In the genomic region with DNA sequence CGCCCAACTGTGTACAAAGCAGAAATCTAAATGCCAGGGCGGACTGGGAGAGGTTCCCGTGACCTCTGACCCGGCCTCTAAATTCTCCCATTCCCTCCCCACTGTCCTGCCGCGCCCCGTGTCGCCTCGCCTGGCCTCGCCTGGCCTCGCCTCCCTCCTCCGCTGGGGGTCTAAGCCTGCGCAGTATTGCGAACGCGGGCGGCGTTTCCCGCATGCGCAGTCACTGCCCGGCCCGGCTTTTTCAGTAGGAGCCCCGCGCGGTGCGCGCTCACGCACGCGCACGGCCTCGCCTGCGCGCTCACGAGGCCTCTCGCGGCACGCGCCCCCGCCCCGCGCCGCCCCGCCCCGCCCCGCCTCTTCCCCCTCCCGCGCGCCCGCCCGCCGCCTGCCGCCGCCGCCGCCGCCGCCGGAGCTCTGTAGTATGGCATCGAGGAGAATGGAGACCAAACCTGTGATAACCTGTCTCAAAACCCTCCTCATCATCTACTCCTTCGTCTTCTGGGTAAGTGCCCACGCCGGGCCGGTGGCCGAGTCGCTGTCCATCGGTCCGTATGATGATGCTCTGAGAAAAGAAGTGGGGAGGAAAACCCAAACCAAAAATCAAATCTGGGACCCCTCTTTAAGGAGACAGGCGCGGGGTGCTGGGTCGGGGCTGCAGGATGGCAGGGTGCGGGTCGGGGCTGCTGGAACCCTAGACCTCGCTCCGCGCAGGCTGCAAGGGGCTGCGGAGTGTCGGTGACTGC, we compare ENCODE assay signal across 8 cellular contexts. TPM values are rescaled to one million over a fixed set of nuclear protein-coding genes. Genes with fewer than 3 reads are reported as not detected.
A peak's percentile ranks its signal among the peaks of the same experiment; 100 is the strongest.
DNase-seq lines count a peak whose midpoint lies in the region; ATAC-seq and TF ChIP-seq lines count a peak whose summit lies in the region.

Gene TSPAN7, plus strand, starts transcription at position 417 of the 743 bp plus-strand sequence. Its CDS starts 5 bp downstream, at position 422.

- H3K4me2 ChIP-seq in BLaER1: peak within 1 kb of the TSS; percentile 87
- peak within 1 kb of the TSS; percentile 57 for H3K4me2 ChIP-seq in KMS-11

- H3K9me3 Mint-ChIP-seq in stimulated activated naive CD8-positive, alpha-beta T cell treated with anti-CD3 and anti-CD28 coated beads, Interleukin-15, amount 100 ng/mL, for 72 hours: no peaks in the 10 kb centered on the region

- no peak for TF ChIP-seq CTCF in KMS-11 (conservative IDR thresholded peaks at IDR 0.05; ENCODE audit: low read depth, low read length)
- peak in 1 of 4 experiments; percentile 8 for TF ChIP-seq CTCF in gastroesophageal sphincter (IDR thresholded peaks at IDR 0.05)

- no peak within 1 kb of the TSS for H3K27ac ChIP-seq in BLaER1
- H3K27ac ChIP-seq in KMS-11: no peak within 1 kb of the TSS
- peak within 1 kb of the TSS in 3 of 4 donors; percentile 60 to 73 (median 69) for H3K27ac ChIP-seq in gastroesophageal sphincter

- no peaks in the 10 kb centered on the region for H3K79me2 ChIP-seq in KMS-11 (ENCODE audit: insufficient read depth, low read depth)

- H3K36me3 ChIP-seq in BLaER1: no peaks in the 10 kb centered on the region
- no peaks in the 10 kb centered on the region for H3K36me3 ChIP-seq in KMS-11 (ENCODE audit: insufficient read depth)
- no peaks in the 10 kb centered on the region for H3K36me3 ChIP-seq in gastroesophageal sphincter
- H3K36me3 ChIP-seq in neuron (ENCODE audit: insufficient read depth, low read length): no peaks in the 10 kb centered on the region

- no peaks in the 10 kb centered on the region for H3K4me1 Mint-ChIP-seq in stimulated activated naive CD8-positive, alpha-beta T cell treated with anti-CD3 and anti-CD28 coated beads, Interleukin-15, amount 100 ng/mL, for 72 hours

- no peak for TF ChIP-seq EP300 in gastroesophageal sphincter (IDR thresholded peaks at IDR 0.05)

- DNase-seq in SHP77 treated with DMSO at 0.1 percent for 48 hours (lab: John Stamatoyannopoulos, UW): peak; percentile 28
- peak; percentile 78 for DNase-seq in activated naive CD4-positive, alpha-beta T cell treated with Interleukin-2 at 50 U/mL for 16 hours
- peak; percentile 78 to 85 for DNase-seq in stimulated activated naive CD8-positive, alpha-beta T cell treated with anti-CD3 and anti-CD28 coated beads, Interleukin-15, amount 100 ng/mL, for 72 hours

- H3K4me3 ChIP-seq in BLaER1: peak within 1 kb of the TSS; percentile 65
- H3K4me3 ChIP-seq in KMS-11 (IDR thresholded peaks at IDR 0.05; ENCODE audit: insufficient read depth, low read depth, low read length): no peak within 1 kb of the TSS
- peak within 1 kb of the TSS; percentile 60 to 74 for H3K4me3 ChIP-seq in gastroesophageal sphincter
- peak within 1 kb of the TSS; percentile 73 for H3K4me3 ChIP-seq in neuron (ENCODE audit: low read length)

- H3K27ac Mint-ChIP-seq in stimulated activated naive CD8-positive, alpha-beta T cell treated with anti-CD3 and anti-CD28 coated beads, Interleukin-15, amount 100 ng/mL, for 72 hours: no peak within 1 kb of the TSS

- H2AFZ ChIP-seq in KMS-11 (ENCODE audit: low read depth) (peak within 1 kb of the TSS; percentile 86), neuron (ENCODE audit: low read depth, low read length) (peak within 1 kb of the TSS; percentile 94)

- 39% methylated on average over 10 of the region's 78 CpGs; no CpG with 5 or more reads in 1 of the 2 donors for WGBS in gastroesophageal sphincter (ENCODE audit: low coverage in 1 of 2), 2 donors

- H3K27me3 ChIP-seq in BLaER1 (no peaks in the 10 kb centered on the region; the same call in 1 of the 2 replicates), KMS-11 (ENCODE audit: insufficient read depth, low read depth) (no peaks in the 10 kb centered on the region), gastroesophageal sphincter (no peaks in the 10 kb centered on the region), neuron (ENCODE audit: insufficient read depth, low read length) (no peaks in the 10 kb centered on the region)

- H3K9me3 ChIP-seq in BLaER1 (no peaks in the 10 kb centered on the region), gastroesophageal sphincter (no peaks in the 10 kb centered on the region), neuron (ENCODE audit: low read length) (no peaks in the 10 kb centered on the region)

- ATAC-seq in GM19463 (IDR thresholded peaks at IDR 0.05; ENCODE audit: unreplicated experiment): peak; percentile 92
- peak; percentile 93 for ATAC-seq in gastroesophageal sphincter
- ATAC-seq in stimulated activated naive CD8-positive, alpha-beta T cell treated with anti-CD3 and anti-CD28 coated beads, Interleukin-15, amount 100 ng/mL, for 72 hours: peak; percentile 95

- H3K4me3 Mint-ChIP-seq in stimulated activated naive CD8-positive, alpha-beta T cell treated with anti-CD3 and anti-CD28 coated beads, Interleukin-15, amount 100 ng/mL, for 72 hours: peak within 1 kb of the TSS; percentile 87 to 89

- H3K27me3 Mint-ChIP-seq in stimulated activated naive CD8-positive, alpha-beta T cell treated with anti-CD3 and anti-CD28 coated beads, Interleukin-15, amount 100 ng/mL, for 72 hours: peaks cover 7% of the 10 kb centered on the region

- H4K20me1 ChIP-seq in BLaER1 (no peaks in the 10 kb centered on the region), KMS-11 (ENCODE audit: insufficient read depth) (no peaks in the 10 kb centered on the region)

- H3K9ac ChIP-seq in BLaER1 (peak within 1 kb of the TSS; percentile 34; the same call in 1 of the 2 replicates), KMS-11 (peak within 1 kb of the TSS; percentile 39; the same call in 1 of the 2 replicates)

- H3K4me1 ChIP-seq in BLaER1 (peaks cover 7% of the 10 kb centered on the region; the same call in 1 of the 2 replicates), KMS-11 (ENCODE audit: low read depth, poor library complexity, severe bottlenecking) (no peaks in the 10 kb centered on the region), gastroesophageal sphincter (peaks cover 0 to 22% (median 0%) of the 10 kb centered on the region in 3 donors), neuron (ENCODE audit: insufficient read depth, low read length) (peaks cover 2% of the 10 kb centered on the region)

- no peak for TF ChIP-seq POLR2A in gastroesophageal sphincter (IDR thresholded peaks at IDR 0.05)

RNA-seq across cellular contexts. Expression of gene TSPAN7, which starts in this region (rescaled TPM):
- total RNA-seq in gastroesophageal sphincter: 10 to 100 TPM in 3 of 4 donors, 1 to 10 TPM in 1; 6.5 to 50.5 (median 25.2) TPM

Comparison
In these comparisons a context has a peak if more than half of its experiments do, and no peak if none do; other contexts are left out.
1. H3K27ac ChIP-seq: peak in gastroesophageal sphincter (3 of 4); none in BLaER1 (single experiment) and KMS-11 (single experiment).
2. DNase-seq: peak in every context shown above with its lines; median percentile 82 in stimulated activated naive CD8-positive, alpha-beta T cell treated with anti-CD3 and anti-CD28 coated beads, Interleukin-15, amount 100 ng/mL, for 72 hours; 78 in activated naive CD4-positive, alpha-beta T cell treated with Interleukin-2 at 50 U/mL for 16 hours; 28 in SHP77 treated with DMSO at 0.1 percent for 48 hours.
3. Peak in every context shown above with its lines, with median percentiles within 50 percentile points of each other: ATAC-seq.